Comparison of ENCODE assay signal across 8 cellular contexts in the genomic region with DNA sequence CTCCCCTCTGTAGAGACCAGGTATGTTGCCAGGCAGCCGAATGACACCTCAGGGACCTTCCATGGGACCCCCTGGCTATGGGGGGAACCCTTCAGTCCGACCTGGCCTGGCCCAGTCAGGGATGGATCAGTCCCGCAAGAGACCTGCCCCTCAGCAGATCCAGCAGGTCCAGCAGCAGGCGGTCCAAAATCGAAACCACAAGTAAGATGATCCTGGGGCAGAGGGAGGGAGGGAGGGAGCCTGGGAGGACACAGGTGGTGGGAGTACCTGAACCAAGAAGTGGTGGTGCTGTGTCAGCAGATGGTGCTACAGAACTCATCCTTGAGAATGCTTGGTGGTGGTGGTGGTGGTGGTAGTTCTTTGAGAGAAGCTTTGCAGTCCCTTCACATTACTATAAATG. TPM values are rescaled to one million over a fixed set of nuclear protein-coding genes. Genes with fewer than 3 reads are reported as not detected.
DNase-seq lines count a peak whose midpoint lies in the region; ATAC-seq and TF ChIP-seq lines count a peak whose summit lies in the region.

No MANE protein-coding gene starts in this region.

- peak overlapping the region; percentile 88 for H3K4me2 ChIP-seq in SK-N-SH

- H3K36me3 Mint-ChIP-seq in activated T-helper 17 cell treated with anti-CD3 and anti-CD28 coated beads, Interleukin-2, amount 50 U/mL, for 72 hours (ENCODE audit: low read depth) = peaks cover 50% of the 10 kb centered on the region

- TF ChIP-seq CTCF in SK-N-SH (IDR thresholded peaks at IDR 0.05) = no peak

- H3K27ac ChIP-seq in SK-N-SH (ENCODE audit: low read depth in 2 of 2, low read length in 1 of 2) (peak overlapping the region; percentile 87 to 91; a peak in 3 of 4 replicates), subcutaneous abdominal adipose tissue (ENCODE audit: low read depth, low read length) (peak overlapping the region; percentile 94)

- H3F3A ChIP-seq in SK-N-SH (replicated peaks; ENCODE audit: insufficient read depth) = peaks cover 43% of the 10 kb centered on the region

- WGBS in SK-N-SH (ENCODE audit: low lambda C conversion rate) = 69% methylated on average over 5 of the region's 5 CpGs

- peaks cover 31% of the 10 kb centered on the region for H3K4me1 Mint-ChIP-seq in activated T-helper 17 cell treated with anti-CD3 and anti-CD28 coated beads, Interleukin-2, amount 50 U/mL, for 72 hours

- no peak for TF ChIP-seq EP300 in SK-N-SH (IDR thresholded peaks at IDR 0.05; ENCODE audit: borderline replicate concordance in 1 of 2, low read depth in 1 of 2, low read length in 1 of 2)

- no peak for ATAC-seq in SK-N-SH treated with all-trans-retinoic acid at 6 μM for 48 hours
- ATAC-seq in activated T-helper 17 cell treated with anti-CD3 and anti-CD28 coated beads, Interleukin-2, amount 50 U/mL, for 72 hours (replicated peaks) = no peak
- ATAC-seq in HG02852 (IDR thresholded peaks at IDR 0.05; ENCODE audit: unreplicated experiment) = no peak

- peak overlapping the region; percentile 95 for H3K4me3 Mint-ChIP-seq in activated T-helper 17 cell treated with anti-CD3 and anti-CD28 coated beads, Interleukin-2, amount 50 U/mL, for 72 hours

- no peak overlapping the region for H2AFZ ChIP-seq in SK-N-SH (ENCODE audit: low read depth)

- no peak for TF ChIP-seq RAD21 in SK-N-SH (IDR thresholded peaks at IDR 0.05; ENCODE audit: low read length)

- no peaks in the 10 kb centered on the region for H3K9me2 ChIP-seq in SK-N-SH

- CTCF ChIA-PET in SK-N-SH (lab: Yijun Ruan, JAX) = interaction anchor here (0.6 to 5.4 kb wide), 6 partner anchors 23 to 228 kb away, joined by 3 to 51 read pairs (median 4); a partner anchor contains a TSS

- POLR2A ChIA-PET in SK-N-SH (lab: Yijun Ruan, JAX) = interaction anchor here (0.6 to 2.7 kb wide), 5 partner anchors 8 to 71 kb away, joined by 3 to 19 read pairs (median 5); a partner anchor contains a TSS

- no peaks in the 10 kb centered on the region for H3K27me3 Mint-ChIP-seq in activated T-helper 17 cell treated with anti-CD3 and anti-CD28 coated beads, Interleukin-2, amount 50 U/mL, for 72 hours

- H3K9me3 ChIP-seq in SK-N-SH (no peaks in the 10 kb centered on the region), iPS-18c (ENCODE audit: control insufficient read depth, insufficient read depth, low read length) (no peaks in the 10 kb centered on the region), subcutaneous abdominal adipose tissue (ENCODE audit: control insufficient read depth in 5 of 5, low read length in 5 of 5) (no peaks in the 10 kb centered on the region)

- DNase-seq in SK-N-SH (no peak), foreskin melanocyte (no peak)
- DNase-seq in stimulated activated CD4-positive, alpha-beta T cell treated with anti-CD3 and anti-CD28 coated beads, Interleukin-1b, Interleukin-23, amount 100 ng/mL, for 48 hours = no peak

- H3K4me3 ChIP-seq in SK-N-SH (ENCODE audit: low read depth in 2 of 2, low read length in 1 of 2) (peak overlapping the region; percentile 77 to 79), iPS-18c (ENCODE audit: insufficient read depth, low read depth, low read length) (peak overlapping the region; percentile 71), subcutaneous abdominal adipose tissue (ENCODE audit: low read depth in 1 of 5, low read length in 5 of 5) (peak overlapping the region in 4 of 5 donors; percentile 64 to 97 (median 80))

- peak overlapping the region; percentile 89 for H3K9ac ChIP-seq in SK-N-SH
- H3K9ac ChIP-seq in subcutaneous abdominal adipose tissue (ENCODE audit: low read length in 5 of 5) = peak overlapping the region in 4 of 5 donors; percentile 65 to 85 (median 81)

- H3K36me3 ChIP-seq in SK-N-SH (replicated peaks in 1 of 2; ENCODE audit: control insufficient read depth in 1 of 2, insufficient read depth in 2 of 2, low read length in 1 of 2) (peaks cover 25 to 41% of the 10 kb centered on the region in 2 experiments), subcutaneous abdominal adipose tissue (ENCODE audit: control insufficient read depth in 5 of 5, insufficient read depth in 5 of 5, low read length in 5 of 5) (peaks cover 20 to 47% (median 40%) of the 10 kb centered on the region in 5 donors)

- H3K79me2 ChIP-seq in SK-N-SH (ENCODE audit: insufficient read depth) = peaks cover 38% of the 10 kb centered on the region

- H3K9me3 Mint-ChIP-seq in activated T-helper 17 cell treated with anti-CD3 and anti-CD28 coated beads, Interleukin-2, amount 50 U/mL, for 72 hours = no peaks in the 10 kb centered on the region

- H3K27me3 ChIP-seq in SK-N-SH (ENCODE audit: insufficient read depth) (no peaks in the 10 kb centered on the region), subcutaneous abdominal adipose tissue (ENCODE audit: control insufficient read depth in 5 of 5, insufficient read depth in 4 of 5, low read length in 5 of 5) (no peaks in the 10 kb centered on the region)

- H3K27ac Mint-ChIP-seq in activated T-helper 17 cell treated with anti-CD3 and anti-CD28 coated beads, Interleukin-2, amount 50 U/mL, for 72 hours = peak overlapping the region; percentile 95

- H4K20me1 ChIP-seq in SK-N-SH (ENCODE audit: insufficient read depth) = peaks cover 22% of the 10 kb centered on the region

- H3K4me1 ChIP-seq in SK-N-SH (ENCODE audit: control insufficient read depth in 1 of 2, insufficient read depth in 2 of 2, low read depth in 1 of 2, low read length in 1 of 2) (peaks cover 18 to 22% of the 10 kb centered on the region in 2 experiments), subcutaneous abdominal adipose tissue (ENCODE audit: control insufficient read depth in 5 of 5, insufficient read depth in 5 of 5, low read length in 5 of 5) (peaks cover 4 to 31% (median 20%) of the 10 kb centered on the region in 5 donors)

TF ChIP-seq in SK-N-SH, 30 proteins besides CTCF, POLR2A, EP300 and RAD21 (continues in another document):
- TF ChIP-seq, protein P1, sequence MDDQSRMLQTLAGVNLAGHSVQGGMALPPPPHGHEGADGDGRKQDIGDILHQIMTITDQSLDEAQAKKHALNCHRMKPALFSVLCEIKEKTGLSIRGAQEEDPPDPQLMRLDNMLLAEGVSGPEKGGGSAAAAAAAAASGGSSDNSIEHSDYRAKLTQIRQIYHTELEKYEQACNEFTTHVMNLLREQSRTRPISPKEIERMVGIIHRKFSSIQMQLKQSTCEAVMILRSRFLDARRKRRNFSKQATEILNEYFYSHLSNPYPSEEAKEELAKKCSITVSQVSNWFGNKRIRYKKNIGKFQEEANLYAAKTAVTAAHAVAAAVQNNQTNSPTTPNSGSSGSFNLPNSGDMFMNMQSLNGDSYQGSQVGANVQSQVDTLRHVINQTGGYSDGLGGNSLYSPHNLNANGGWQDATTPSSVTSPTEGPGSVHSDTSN (IDR thresholded peaks at IDR 0.05) = no peak
- TF ChIP-seq RCOR1 (IDR thresholded peaks at IDR 0.05; ENCODE audit: low read length) (no peak), FOXJ3 (CRISPR knock-in tag; IDR thresholded peaks at IDR 0.05) (no peak), FOSL2 (IDR thresholded peaks at IDR 0.05; ENCODE audit: borderline replicate concordance, low read depth) (no peak), EZH2phosphoT487 (IDR thresholded peaks at IDR 0.05; ENCODE audit: borderline replicate concordance, low read depth) (no peak), SMC3 (IDR thresholded peaks at IDR 0.05; ENCODE audit: low read depth, low read length) (no peak), TAF1 (IDR thresholded peaks at IDR 0.05; ENCODE audit: borderline replicate concordance, low read depth, low read length) (no peak), SIN3A (IDR thresholded peaks at IDR 0.05; ENCODE audit: borderline replicate concordance, low read depth, low read length) (no peak)

TF ChIP-seq in SK-N-SH treated with all-trans-retinoic acid at 6 μM for 48 hours, 23 proteins besides CTCF, POLR2A, EP300 and RAD21:
- TF ChIP-seq ESRRG (CRISPR knock-in tag; IDR thresholded peaks at IDR 0.05) (no peak), SNAI2 (CRISPR knock-in tag; IDR thresholded peaks at IDR 0.05) (no peak), OSR1 (CRISPR knock-in tag; IDR thresholded peaks at IDR 0.05) (no peak)

RNA-seq across cellular contexts. Expression of a gene that starts 1.0 kb away (rescaled TPM):
- 58.5 and 77.2 TPM in 2 replicates for polyA plus RNA-seq in SK-N-SH (2012; rRNA removed)
- polyA plus RNA-seq in SK-N-SH (2012; cell fraction: cytosol; rRNA removed) = 37.1 and 43.2 TPM in 2 replicates
- polyA plus RNA-seq in SK-N-SH (2012; cell fraction: nucleus; rRNA removed) = 190 and 230 TPM in 2 replicates
- total RNA-seq in activated T-helper 17 cell treated with anti-CD3 and anti-CD28 coated beads, Interleukin-2, amount 50 U/mL, for 72 hours = 10 to 100 TPM; 29.4 to 57.3 TPM

RNA-seq across cellular contexts. Expression of a gene that starts 17.7 kb away (rescaled TPM):
- polyA plus RNA-seq in SK-N-SH (2012; rRNA removed) = 0.07 and 0.26 TPM in 2 replicates
- polyA plus RNA-seq in SK-N-SH (2012; cell fraction: cytosol; rRNA removed) = 0.06 and 0.07 TPM in 2 replicates
- polyA plus RNA-seq in SK-N-SH (2012; cell fraction: nucleus; rRNA removed) = 0.72 and 1.0 TPM in 2 replicates
- total RNA-seq in activated T-helper 17 cell treated with anti-CD3 and anti-CD28 coated beads, Interleukin-2, amount 50 U/mL, for 72 hours = under 1 TPM in 1 of 2 donors, not detected in 1; 0.35 TPM

RNA-seq across cellular contexts. Expression of a gene that starts 25.9 kb away (rescaled TPM):
- polyA plus RNA-seq in SK-N-SH (2012; rRNA removed) = 204 and 218 TPM in 2 replicates
- 212 and 214 TPM in 2 replicates for polyA plus RNA-seq in SK-N-SH (2012; cell fraction: cytosol; rRNA removed)
- 56.4 and 74.7 TPM in 2 replicates for polyA plus RNA-seq in SK-N-SH (2012; cell fraction: nucleus; rRNA removed)
- total RNA-seq in activated T-helper 17 cell treated with anti-CD3 and anti-CD28 coated beads, Interleukin-2, amount 50 U/mL, for 72 hours = 10 to 100 TPM; 29.8 to 55.5 TPM

RNA-seq across cellular contexts. Expression of a gene that starts 28.8 kb away (rescaled TPM):
- polyA plus RNA-seq in SK-N-SH (2012; rRNA removed) = 24.3 and 28.4 TPM in 2 replicates
- polyA plus RNA-seq in SK-N-SH (2012; cell fraction: cytosol; rRNA removed) = 13.0 and 18.6 TPM in 2 replicates
- 49.9 and 58.9 TPM in 2 replicates for polyA plus RNA-seq in SK-N-SH (2012; cell fraction: nucleus; rRNA removed)
- 1 to 10 TPM in 1 of 2 donors, under 1 TPM in 1; 0.53 to 1.4 TPM for total RNA-seq in activated T-helper 17 cell treated with anti-CD3 and anti-CD28 coated beads, Interleukin-2, amount 50 U/mL, for 72 hours
